Comparison of ENCODE assay signal across 1 cellular context in the genomic region with DNA sequence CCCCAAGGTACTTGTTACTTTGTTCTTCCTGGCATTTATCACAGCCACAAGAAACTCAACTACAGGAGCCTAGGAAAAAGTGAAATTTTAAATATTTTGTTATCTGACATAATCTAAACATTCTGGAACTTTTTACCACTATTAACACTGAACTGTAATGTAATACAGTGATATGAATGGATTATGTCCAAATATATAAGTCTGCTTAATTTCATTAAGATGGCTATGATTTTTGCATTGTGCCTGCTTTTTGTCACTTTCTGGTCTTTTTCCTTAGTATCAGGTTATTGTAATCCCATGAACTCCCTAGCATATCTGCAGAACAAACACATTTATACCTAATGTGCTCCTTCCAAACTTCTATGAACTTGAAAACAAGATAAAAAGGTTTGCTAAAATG.
TF ChIP-seq lines count a peak whose summit lies in the region.

No MANE protein-coding gene starts in this region.

TF ChIP-seq in SK-N-SH treated with all-trans-retinoic acid at 6 μM for 48 hours, 23 proteins besides CTCF, POLR2A, EP300 and RAD21 (continued from another document):
- TF ChIP-seq POU6F1 (CRISPR knock-in tag; IDR thresholded peaks at IDR 0.05; ENCODE audit: borderline replicate concordance, low read depth) (no peak), TCF4 (CRISPR knock-in tag; IDR thresholded peaks at IDR 0.05; ENCODE audit: borderline replicate concordance) (peak; percentile 58; the same call in 1 of the 2 replicates)
TF ChIP-seq in SK-N-SH treated with all-trans-retinoic acid at 6 μM for 48 hours: peak in this region for 3.
